In genomic region chr3:119964294-119964693, GRCh38 we compare ENCODE assay signal across 9 cellular contexts.
"Had no signal": no experiment of that assay in that cellular context is flagged by ENCODE, and none has a peak within 500 bp of the region (broad histone marks: within the 10 kb centered on the region; RNA-seq: fewer than 3 reads in every experiment).

No MANE protein-coding gene starts in this region.

- H3K9me3 ChIP-seq: HAP-1 had no signal

- H2AFZ ChIP-seq: GM23248 had no signal

- ATAC-seq: HCT116 had no signal

- H3K9me3 Mint-ChIP-seq: HFFc6 had no signal

- H3K27ac ChIP-seq: GM23248, KMS-11 had no signal

- H3K4me2 ChIP-seq: KMS-11 had no signal

- H3K4me3 ChIP-seq: GM23248, HAP-1 had no signal

- DNase-seq: GM23248, GOT3, H7, HFFc6, KBM-7 had no signal

- H3K9ac ChIP-seq: GM23248, KMS-11 had no signal

- H3K27ac Mint-ChIP-seq: HFFc6 had no signal

- H3K36me3 ChIP-seq: HAP-1 had no signal

- H3K4me1 ChIP-seq: HAP-1 had no signal

- FAIRE-seq: HTR-8/SVneo had no signal

- H3K4me3 Mint-ChIP-seq: HFFc6 had no signal
